Comparison of ENCODE assay signal across 1 cellular context in the genomic region with DNA sequence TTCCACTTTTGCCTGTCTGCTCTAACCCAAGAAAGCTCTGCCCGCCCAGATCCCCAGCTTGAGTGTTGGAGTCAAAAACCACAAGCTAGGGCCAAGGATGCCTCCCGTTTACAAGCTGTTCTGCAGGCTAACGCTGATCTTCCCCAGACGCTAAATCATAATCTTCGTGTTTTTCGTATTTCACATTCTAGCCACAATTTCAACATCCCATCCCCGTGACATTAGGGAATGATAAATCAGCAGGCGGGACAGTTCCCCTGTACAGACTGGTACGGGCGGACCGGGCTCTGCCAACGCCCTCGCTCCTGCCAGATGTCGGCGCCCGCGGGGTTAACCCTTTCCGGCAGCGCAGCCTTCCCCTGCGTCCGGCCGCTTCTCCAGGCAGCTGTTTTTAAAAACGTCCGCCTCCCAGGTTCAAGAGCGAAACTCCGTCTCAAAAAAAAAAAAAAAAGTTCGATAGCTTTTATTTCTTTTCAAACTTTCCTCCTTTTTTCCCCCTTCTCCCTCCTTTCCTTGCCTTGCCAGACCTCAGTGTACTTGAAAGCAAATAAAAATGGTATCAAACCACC.
TF ChIP-seq lines count a peak whose summit lies in the region.

No MANE protein-coding gene starts in this region.

TF ChIP-seq in WTC11, 78 proteins besides CTCF, POLR2A, EP300 and RAD21 (continued from another document):
- TF ChIP-seq ZNF317 (CRISPR knock-in tag; IDR thresholded peaks at IDR 0.05; ENCODE audit: borderline replicate concordance, low read depth) (no peak), AR (CRISPR knock-in tag; IDR thresholded peaks at IDR 0.05) (no peak), ZNF232 (CRISPR knock-in tag; IDR thresholded peaks at IDR 0.05) (no peak)
TF ChIP-seq in WTC11: peak in this region for 0.
